In genomic region chr13:98141091-98141490, GRCh38 we compare ENCODE assay signal across 36 cellular contexts. TPM values are rescaled to one million over a fixed set of nuclear protein-coding genes. Genes with fewer than 3 reads are reported as not detected.
"Had no signal": no experiment of that assay in that cellular context is flagged by ENCODE, and none has a peak within 500 bp of the region (broad histone marks: within the 10 kb centered on the region; RNA-seq: fewer than 3 reads in every experiment).

No MANE protein-coding gene starts in this region.

- H3K4me3 ChIP-seq: coronary artery, esophagus muscularis mucosa, left lung, ovary, prostate gland, sigmoid colon, SK-N-MC, thyroid gland had no signal

- H3K9me3 Mint-ChIP-seq: activated B cell treated with CpG ODN at 0.5 μM for 24 hours; activated naive CD4-positive, alpha-beta T cell treated with anti-CD3 and anti-CD28 coated beads, Interleukin-2, amount 50 U/mL, for 72 hours; effector memory CD8-positive, alpha-beta T cell; stimulated activated memory B cell treated with anti-CD40 and anti-IgM and Interleukin-4, amounts not matched to agents 10 μg/mL and 1 μg/mL and 100 μg/mL, for 72 hours; stimulated activated naive CD8-positive, alpha-beta T cell treated with anti-CD3 and anti-CD28 coated beads, Interleukin-15, amount 100 ng/mL, for 72 hours; T-helper 1 cell treated with Interleukin-12 subunit alpha and Interleukin-12 subunit beta and Interleukin-4 antibody, amounts not matched to agents 30 μg/mL and 1 μg/mL, for 36 hours had no signal

- ATAC-seq: activated CD8-positive, alpha-beta memory T cell treated with anti-CD3 and anti-CD28 coated beads, Interleukin-2, amount 10 ng/mL, durations not matched to agents 7 days and 5 days; activated CD8-positive, alpha-beta T cell treated with anti-CD3 and anti-CD28 coated beads, Interleukin-2, amount 10 ng/mL, durations not matched to agents 7 days and 5 days; activated naive CD4-positive, alpha-beta T cell treated with anti-CD3 and anti-CD28 coated beads, Interleukin-2, amount 50 U/mL, for 72 hours; effector memory CD8-positive, alpha-beta T cell; left lung; lower lobe of right lung; stimulated activated memory B cell treated with anti-CD40 and anti-IgM and Interleukin-4, amounts not matched to agents 10 μg/mL and 1 μg/mL and 100 μg/mL, for 72 hours; stimulated activated naive CD8-positive, alpha-beta T cell treated with anti-CD3 and anti-CD28 coated beads, Interleukin-15, amount 100 ng/mL, for 72 hours had no signal

- H3K27me3 ChIP-seq: adrenal gland, ascending aorta, brain microvascular endothelial cell, esophagus muscularis mucosa, ovary, sigmoid colon, thyroid gland had no signal

- H3K27ac Mint-ChIP-seq: activated B cell treated with CpG ODN at 0.5 μM for 24 hours; activated CD8-positive, alpha-beta memory T cell treated with anti-CD3 and anti-CD28 coated beads, Interleukin-2, amount 10 ng/mL, durations not matched to agents 7 days and 5 days; activated CD8-positive, alpha-beta T cell treated with anti-CD3 and anti-CD28 coated beads, Interleukin-2, amount 10 ng/mL, durations not matched to agents 7 days and 5 days; activated naive CD4-positive, alpha-beta T cell treated with anti-CD3 and anti-CD28 coated beads, Interleukin-2, amount 50 U/mL, for 72 hours; effector memory CD8-positive, alpha-beta T cell; naive B cell; T-helper 1 cell treated with Interleukin-12 subunit alpha and Interleukin-12 subunit beta and Interleukin-4 antibody, amounts not matched to agents 30 μg/mL and 1 μg/mL, for 36 hours had no signal

- H3K36me3 Mint-ChIP-seq: activated CD8-positive, alpha-beta memory T cell treated with anti-CD3 and anti-CD28 coated beads, Interleukin-2, amount 10 ng/mL, durations not matched to agents 7 days and 5 days; activated naive CD4-positive, alpha-beta T cell treated with anti-CD3 and anti-CD28 coated beads, Interleukin-2, amount 50 U/mL, for 72 hours; naive B cell; stimulated activated memory B cell treated with anti-CD40 and anti-IgM and Interleukin-4, amounts not matched to agents 10 μg/mL and 1 μg/mL and 100 μg/mL, for 72 hours had no signal

- H3K27ac ChIP-seq: ascending aorta, brain microvascular endothelial cell, coronary artery, ovary, SK-N-MC, thyroid gland had no signal

- H3K4me3 Mint-ChIP-seq: stimulated activated naive CD8-positive, alpha-beta T cell treated with anti-CD3 and anti-CD28 coated beads, Interleukin-15, amount 100 ng/mL, for 72 hours had no signal

- DNase-seq: activated B cell treated with CpG ODN at 0.5 μM for 24 hours; activated CD4-positive, alpha-beta T cell treated with anti-CD3 and anti-CD28 coated beads, Interleukin-2, amount 50 U/mL, for 1 hour; activated CD8-positive, alpha-beta memory T cell treated with anti-CD3 and anti-CD28 coated beads, Interleukin-2, amount 10 ng/mL, durations not matched to agents 7 days and 5 days; activated CD8-positive, alpha-beta T cell treated with anti-CD3 and anti-CD28 coated beads, Interleukin-2, amount 10 ng/mL, durations not matched to agents 7 days and 5 days; activated naive CD4-positive, alpha-beta T cell; activated T-cell treated with anti-CD3 and anti-CD28 coated beads, Interleukin-2, amount 50 U/mL, for 48 hours; adrenal gland; brain microvascular endothelial cell; dorsolateral prefrontal cortex; effector memory CD8-positive, alpha-beta T cell; foreskin melanocyte; left lung; lower lobe of right lung; naive B cell; ovary; retina; sigmoid colon; small intestine; stimulated activated CD4-positive, alpha-beta T cell treated with anti-CD3 and anti-CD28 coated beads, Interleukin-4, amount 100 ng/mL, for 24 hours; T-helper 9 cell; thyroid gland had no signal

- H3K36me3 ChIP-seq: adrenal gland, ascending aorta, brain microvascular endothelial cell, esophagus muscularis mucosa, left lung, lower lobe of right lung, ovary, prostate gland, sigmoid colon, thyroid gland had no signal

- H3K9me3 ChIP-seq: adrenal gland, ascending aorta, esophagus muscularis mucosa, left lung, lower lobe of right lung, ovary, prostate gland, sigmoid colon, thyroid gland had no signal

RNA-seq across cellular contexts. Expression of gene RNF113B, which starts 36.0 kb away (rescaled TPM):
- total RNA-seq: activated B cell treated with CpG ODN at 0.5 μM for 24 hours; activated CD8-positive, alpha-beta memory T cell treated with anti-CD3 and anti-CD28 coated beads, Interleukin-2, amount 10 ng/mL, durations not matched to agents 7 days and 5 days; activated CD8-positive, alpha-beta T cell treated with anti-CD3 and anti-CD28 coated beads, Interleukin-2, amount 10 ng/mL, durations not matched to agents 7 days and 5 days; activated naive CD4-positive, alpha-beta T cell treated with anti-CD3 and anti-CD28 coated beads, Interleukin-2, amount 50 U/mL, for 72 hours; ascending aorta; cardiac septum; cerebellum; dorsolateral prefrontal cortex; endothelial cell of umbilical vein; esophagus muscularis mucosa; glomerular endothelial cell; left lung; lower lobe of right lung; mesenteric fat pad; ovary; sigmoid colon; thyroid gland; ureter had no signal
- polyA plus RNA-seq: endothelial cell of umbilical vein, sigmoid colon, small intestine had no signal
